In the genomic region with DNA sequence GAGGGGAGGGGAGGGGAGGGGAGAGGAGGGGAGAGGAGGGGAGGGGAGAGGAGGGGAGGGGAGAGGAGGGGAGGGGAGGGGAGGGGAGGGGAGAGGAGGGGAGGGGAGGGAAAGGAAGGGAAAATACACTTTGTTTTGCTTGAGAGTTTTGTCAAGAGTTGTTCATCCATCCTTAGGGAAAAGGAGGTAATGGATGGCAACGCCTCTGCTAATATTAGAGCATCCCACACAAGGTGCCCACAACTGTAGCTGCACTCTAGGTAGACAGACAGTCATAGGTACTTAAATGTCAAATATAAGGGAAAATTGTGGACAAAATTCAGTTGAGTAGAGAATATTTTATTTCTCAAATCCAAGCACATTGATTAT, we compare ENCODE assay signal across 19 cellular contexts.
"Had no signal": no experiment of that assay in that cellular context is flagged by ENCODE, and none has a peak within 500 bp of the region (broad histone marks: within the 10 kb centered on the region; RNA-seq: fewer than 3 reads in every experiment).

No MANE protein-coding gene starts in this region.

- H3K4me3 ChIP-seq: esophagus muscularis mucosa, lung, tibial nerve had no signal

- H3K27ac ChIP-seq: esophagus muscularis mucosa had no signal

- H3K27me3 ChIP-seq: esophagus muscularis mucosa, tibial nerve had no signal

- H3K36me3 ChIP-seq: esophagus muscularis mucosa, tibial nerve had no signal

- H3K9me3 ChIP-seq: esophagus muscularis mucosa had no signal

- ATAC-seq: left lobe of liver, natural killer cell, right cardiac atrium had no signal

- DNase-seq: activated CD4-positive, alpha-beta T cell treated with anti-CD3 and anti-CD28 coated beads for 4 hours; activated CD4-positive, alpha-beta T cell treated with anti-CD3 and anti-CD28 coated beads, Interleukin-2, amount 50 U/mL, for 48 hours; activated CD8-positive, alpha-beta memory T cell treated with anti-CD3 and anti-CD28 coated beads for 24 hours; activated effector memory CD4-positive, alpha-beta T cell treated with Interleukin-2 at 50 U/mL for 16 hours; activated naive CD4-positive, alpha-beta T cell treated with Interleukin-2 at 50 U/mL for 16 hours; anterior cingulate cortex; dermis blood vessel endothelial cell; effector CD4-positive, alpha-beta T cell; kidney glomerular epithelial cell; mesendoderm; natural killer cell; posterior cingulate gyrus; right cardiac atrium; stimulated activated CD4-positive, alpha-beta T cell treated with anti-CD3 and anti-CD28 coated beads, Interleukin-2, amount 100 ng/mL, for 48 hours; stimulated activated naive CD4-positive, alpha-beta T cell treated with Interleukin-2 at 50 U/mL for 16 hours had no signal
